ENCODE assay signal across 25 cellular contexts in the genomic region with DNA sequence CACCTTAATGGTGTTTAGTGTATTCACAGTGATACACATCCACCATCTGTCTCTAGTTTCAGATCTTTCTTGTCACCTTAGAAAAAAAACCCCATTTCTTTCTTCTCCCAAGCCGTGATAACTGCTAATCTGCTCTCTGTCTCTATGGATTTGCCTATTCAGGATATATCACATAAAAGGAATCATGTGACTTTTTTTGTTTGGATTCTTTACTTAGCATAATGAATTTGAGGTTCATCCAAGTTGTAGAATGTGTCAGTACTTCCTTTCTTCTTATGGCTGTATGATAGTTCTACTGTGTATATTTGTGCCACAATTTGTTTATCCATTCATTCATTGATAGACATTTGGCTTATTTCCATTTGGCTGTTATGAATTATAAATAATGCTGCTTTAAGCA. TPM values are rescaled to one million over a fixed set of nuclear protein-coding genes. Genes with fewer than 3 reads are reported as not detected.
A peak's percentile ranks its signal among the peaks of the same experiment; 100 is the strongest.
DNase-seq lines count a peak whose midpoint lies in the region; ATAC-seq, FAIRE-seq and TF ChIP-seq lines count a peak whose summit lies in the region.
"Had no signal": no experiment of that assay in that cellular context is flagged by ENCODE, and none has a peak within 500 bp of the region (broad histone marks: within the 10 kb centered on the region; RNA-seq: fewer than 3 reads in every experiment).

No MANE protein-coding gene starts in this region.

- no peak for DNase-seq in natural killer cell
- no peak for DNase-seq in natural killer cell treated with Interleukin-12 subunit alpha and Interleukin-12 subunit beta and Interleukin-15 and Interleukin-18, amount 100 ng/mL, for 72 hours (ENCODE audit: low spot score)
- peak; percentile 88 for DNase-seq in NCI-H69 (lab: John Stamatoyannopoulos, UW)
- peak; percentile 51 for DNase-seq in dermis blood vessel endothelial cell
- DNase-seq in superior temporal gyrus (ENCODE audit: extremely low spot score) = peak; percentile 50
- DNase-seq in kidney = no peak
- DNase-seq in left cardiac atrium = no peak
- DNase-seq: activated CD4-positive, alpha-beta memory T cell treated with anti-CD3 and anti-CD28 coated beads, Interleukin-2, amount 10 ng/mL, durations not matched to agents 7 days and 5 days; activated naive CD8-positive, alpha-beta T cell treated with anti-CD3 and anti-CD28 coated beads, Interleukin-2, amount 10 ng/mL, durations not matched to agents 7 days and 5 days; effector CD4-positive, alpha-beta T cell; erythroblast; HFFc6; NCI-H1417; NCI-H82; SHP77; stimulated activated CD8-positive, alpha-beta memory T cell treated with anti-CD3 and anti-CD28 coated beads, Interleukin-4, amount 100 ng/mL, for 48 hours; stomach; SW 1271; transverse colon had no signal

- peak overlapping the region; percentile 58 to 75 for H3K27ac Mint-ChIP-seq in natural killer cell
- no peak overlapping the region for H3K27ac Mint-ChIP-seq in natural killer cell treated with Interleukin-12 subunit alpha and Interleukin-12 subunit beta and Interleukin-15 and Interleukin-18, amount 100 ng/mL, for 72 hours
- H3K27ac Mint-ChIP-seq: activated CD4-positive, alpha-beta memory T cell treated with anti-CD3 and anti-CD28 coated beads, Interleukin-2, amount 10 ng/mL, durations not matched to agents 7 days and 5 days; activated naive CD8-positive, alpha-beta T cell treated with anti-CD3 and anti-CD28 coated beads, Interleukin-2, amount 10 ng/mL, durations not matched to agents 7 days and 5 days; HFFc6 had no signal

- ATAC-seq in natural killer cell (no peak), GM19455 (IDR thresholded peaks at IDR 0.05; ENCODE audit: unreplicated experiment) (no peak), left cardiac atrium (no peak)
- no peak for ATAC-seq in natural killer cell treated with Interleukin-12 subunit alpha and Interleukin-12 subunit beta and Interleukin-15 and Interleukin-18, amount 100 ng/mL, for 72 hours
- ATAC-seq: activated CD4-positive, CD25-positive, alpha-beta regulatory T cell treated with anti-CD3 and anti-CD28 coated beads, Interleukin-2, amount 50 U/mL, for 24 hours had no signal

- H3K4me3 ChIP-seq in kidney (ENCODE audit: low read length in 2 of 2) = no peak overlapping the region
- H3K4me3 ChIP-seq: neural progenitor cell, prostate gland, stomach, transverse colon had no signal

- peaks cover 6 to 8% of the 10 kb centered on the region in 2 donors for H3K36me3 ChIP-seq in kidney (ENCODE audit: control insufficient read depth in 1 of 2, insufficient read depth in 2 of 2, low read length in 2 of 2)

- intact Hi-C loops in natural killer cell (cut with micrococcal nuclease) = no loop called here
- intact Hi-C loops in kidney (cut with DNase I) = no loop called here
- intact Hi-C loops in left cardiac atrium (cut with DNase I) = loop anchor here in 1 of 2 donors (2.0 kb wide), 1 partner anchor 43 kb away; no protein-coding TSS in a partner anchor

- no peak overlapping the region for H3K27ac ChIP-seq in kidney (ENCODE audit: low read depth in 2 of 2, low read length in 2 of 2)
- H3K27ac ChIP-seq: neural progenitor cell, transverse colon had no signal

- no peak overlapping the region for H3K9ac ChIP-seq in kidney (ENCODE audit: low read length in 2 of 2)
- H3K9ac ChIP-seq: neural progenitor cell had no signal

- no peak overlapping the region for H3K4me3 Mint-ChIP-seq in natural killer cell
- no peak overlapping the region for H3K4me3 Mint-ChIP-seq in natural killer cell treated with Interleukin-12 subunit alpha and Interleukin-12 subunit beta and Interleukin-15 and Interleukin-18, amount 100 ng/mL, for 72 hours
- H3K4me3 Mint-ChIP-seq: activated CD4-positive, alpha-beta memory T cell treated with anti-CD3 and anti-CD28 coated beads, Interleukin-2, amount 10 ng/mL, durations not matched to agents 7 days and 5 days; activated naive CD8-positive, alpha-beta T cell treated with anti-CD3 and anti-CD28 coated beads, Interleukin-2, amount 10 ng/mL, durations not matched to agents 7 days and 5 days; CD14-positive monocyte; HFFc6; neural progenitor cell had no signal

- FAIRE-seq in kidney (lab: Jason Lieb, UNC) = no peak
- FAIRE-seq: G401.6 had no signal

- H3K9me3 Mint-ChIP-seq in natural killer cell = no peaks in the 10 kb centered on the region
- no peaks in the 10 kb centered on the region for H3K9me3 Mint-ChIP-seq in natural killer cell treated with Interleukin-12 subunit alpha and Interleukin-12 subunit beta and Interleukin-15 and Interleukin-18, amount 100 ng/mL, for 72 hours
- H3K9me3 Mint-ChIP-seq: activated CD4-positive, alpha-beta memory T cell treated with anti-CD3 and anti-CD28 coated beads, Interleukin-2, amount 10 ng/mL, durations not matched to agents 7 days and 5 days; activated naive CD8-positive, alpha-beta T cell treated with anti-CD3 and anti-CD28 coated beads, Interleukin-2, amount 10 ng/mL, durations not matched to agents 7 days and 5 days; HFFc6; neural progenitor cell had no signal

- H3K36me3 Mint-ChIP-seq in natural killer cell = peaks cover 8% of the 10 kb centered on the region
- H3K36me3 Mint-ChIP-seq in natural killer cell treated with Interleukin-12 subunit alpha and Interleukin-12 subunit beta and Interleukin-15 and Interleukin-18, amount 100 ng/mL, for 72 hours = peaks cover 22% of the 10 kb centered on the region

- peaks cover 37 to 39% of the 10 kb centered on the region in 2 donors for H3K4me1 Mint-ChIP-seq in natural killer cell
- H3K4me1 Mint-ChIP-seq in natural killer cell treated with Interleukin-12 subunit alpha and Interleukin-12 subunit beta and Interleukin-15 and Interleukin-18, amount 100 ng/mL, for 72 hours (ENCODE audit: low read depth in 2 of 2) = peaks cover 17 to 20% of the 10 kb centered on the region in 2 donors

- peaks cover 3 to 5% of the 10 kb centered on the region in 2 donors for H3K4me1 ChIP-seq in kidney (ENCODE audit: control insufficient read depth in 1 of 2, insufficient read depth in 1 of 2, low read depth in 1 of 2, low read length in 2 of 2)
- H3K4me1 ChIP-seq: neural progenitor cell had no signal

- no peaks in the 10 kb centered on the region for H3K27me3 Mint-ChIP-seq in natural killer cell (ENCODE audit: low read depth in 2 of 2)
- H3K27me3 Mint-ChIP-seq in natural killer cell treated with Interleukin-12 subunit alpha and Interleukin-12 subunit beta and Interleukin-15 and Interleukin-18, amount 100 ng/mL, for 72 hours = no peaks in the 10 kb centered on the region
- H3K27me3 Mint-ChIP-seq: activated CD4-positive, alpha-beta memory T cell treated with anti-CD3 and anti-CD28 coated beads, Interleukin-2, amount 10 ng/mL, durations not matched to agents 7 days and 5 days; activated naive CD8-positive, alpha-beta T cell treated with anti-CD3 and anti-CD28 coated beads, Interleukin-2, amount 10 ng/mL, durations not matched to agents 7 days and 5 days had no signal

- H3K9me3 ChIP-seq in kidney (ENCODE audit: control insufficient read depth in 1 of 2, low read length in 2 of 2) = no peaks in the 10 kb centered on the region
- H3K9me3 ChIP-seq: prostate gland, stomach, transverse colon had no signal

- TF ChIP-seq CTCF in natural killer cell (IDR thresholded peaks at IDR 0.05) (no peak), kidney (IDR thresholded peaks at IDR 0.05; ENCODE audit: borderline replicate concordance, extremely low read depth, insufficient read depth) (no peak)

RNA-seq across cellular contexts. Expression of gene ITCH, which starts 57.1 kb away (rescaled TPM):
- total RNA-seq in natural killer cell (100 to 1,000 TPM; 157 to 182 (median 163) TPM), dermis blood vessel endothelial cell (70.3 and 81.1 TPM in 2 replicates), kidney (63.1 TPM), left cardiac atrium (10 to 100 TPM; 38.8 to 45.6 TPM)
- 10 to 100 TPM; 79.5 to 83.6 TPM for total RNA-seq in natural killer cell treated with Interleukin-12 subunit alpha and Interleukin-12 subunit beta and Interleukin-15 and Interleukin-18, amount 100 ng/mL, for 72 hours
- 10.1 TPM for polyA plus RNA-seq in kidney (ENCODE audit: insufficient read depth, low read depth, low replicate concordance)

Comparison
In these comparisons a context has a peak if more than half of its experiments do, and no peak if none do; other contexts are left out.
1. H3K27ac Mint-ChIP-seq: peak in natural killer cell (2 of 2); none in natural killer cell treated with Interleukin-12 subunit alpha and Interleukin-12 subunit beta and Interleukin-15 and Interleukin-18, amount 100 ng/mL, for 72 hours (0 of 2).
2. DNase-seq: peak in NCI-H69 (single experiment), dermis blood vessel endothelial cell (single experiment) and superior temporal gyrus (single experiment); none in natural killer cell (single experiment), natural killer cell treated with Interleukin-12 subunit alpha and Interleukin-12 subunit beta and Interleukin-15 and Interleukin-18, amount 100 ng/mL, for 72 hours (single experiment), kidney (single experiment) and left cardiac atrium (single experiment).